In genomic region chr9:128685636-128686489, GRCh38 we compare ENCODE assay signal across 1 cellular context.
TF ChIP-seq lines count a peak whose summit lies in the region.

No MANE protein-coding gene starts in this region.

TF ChIP-seq in K562, 482 proteins besides CTCF, POLR2A, EP300 and RAD21 (continues in another document):
- TF ChIP-seq ZNF668 (CRISPR knock-in tag; IDR thresholded peaks at IDR 0.05) = no peak
- no peak for TF ChIP-seq KAT2B (IDR thresholded peaks at IDR 0.05; ENCODE audit: low read depth, low read length)
- no peak for TF ChIP-seq ZNF354B (CRISPR knock-in tag; IDR thresholded peaks at IDR 0.05)
- TF ChIP-seq ZFX (CRISPR knock-in tag; IDR thresholded peaks at IDR 0.05) = no peak; the same call in 1 of the 2 replicates
- TF ChIP-seq ESRRA (IDR thresholded peaks at IDR 0.05; ENCODE audit: borderline replicate concordance, low read depth) = no peak
- TF ChIP-seq MTA3 (IDR thresholded peaks at IDR 0.05; ENCODE audit: borderline replicate concordance) = no peak
- TF ChIP-seq, protein P1, sequence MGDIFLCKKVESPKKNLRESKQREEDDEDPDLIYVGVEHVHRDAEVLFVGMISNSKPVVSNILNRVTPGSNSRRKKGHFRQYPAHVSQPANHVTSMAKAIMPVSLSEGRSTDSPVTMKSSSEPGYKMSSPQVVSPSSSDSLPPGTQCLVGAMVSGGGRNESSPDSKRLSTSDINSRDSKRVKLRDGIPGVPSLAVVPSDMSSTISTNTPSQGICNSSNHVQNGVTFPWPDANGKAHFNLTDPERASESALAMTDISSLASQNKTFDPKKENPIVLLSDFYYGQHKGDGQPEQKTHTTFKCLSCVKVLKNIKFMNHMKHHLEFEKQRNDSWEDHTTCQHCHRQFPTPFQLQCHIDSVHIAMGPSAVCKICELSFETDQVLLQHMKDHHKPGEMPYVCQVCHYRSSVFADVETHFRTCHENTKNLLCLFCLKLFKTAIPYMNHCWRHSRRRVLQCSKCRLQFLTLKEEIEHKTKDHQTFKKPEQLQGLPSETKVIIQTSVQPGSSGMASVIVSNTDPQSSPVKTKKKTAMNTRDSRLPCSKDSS (IDR thresholded peaks at IDR 0.05; ENCODE audit: low read depth, partially characterized antibody) = no peak
- TF ChIP-seq ARID2 (IDR thresholded peaks at IDR 0.05) = no peak
- peak; percentile 63; the same call in 1 of the 2 replicates for TF ChIP-seq PTRF (tag; IDR thresholded peaks at IDR 0.05)
- TF ChIP-seq, protein P2, sequence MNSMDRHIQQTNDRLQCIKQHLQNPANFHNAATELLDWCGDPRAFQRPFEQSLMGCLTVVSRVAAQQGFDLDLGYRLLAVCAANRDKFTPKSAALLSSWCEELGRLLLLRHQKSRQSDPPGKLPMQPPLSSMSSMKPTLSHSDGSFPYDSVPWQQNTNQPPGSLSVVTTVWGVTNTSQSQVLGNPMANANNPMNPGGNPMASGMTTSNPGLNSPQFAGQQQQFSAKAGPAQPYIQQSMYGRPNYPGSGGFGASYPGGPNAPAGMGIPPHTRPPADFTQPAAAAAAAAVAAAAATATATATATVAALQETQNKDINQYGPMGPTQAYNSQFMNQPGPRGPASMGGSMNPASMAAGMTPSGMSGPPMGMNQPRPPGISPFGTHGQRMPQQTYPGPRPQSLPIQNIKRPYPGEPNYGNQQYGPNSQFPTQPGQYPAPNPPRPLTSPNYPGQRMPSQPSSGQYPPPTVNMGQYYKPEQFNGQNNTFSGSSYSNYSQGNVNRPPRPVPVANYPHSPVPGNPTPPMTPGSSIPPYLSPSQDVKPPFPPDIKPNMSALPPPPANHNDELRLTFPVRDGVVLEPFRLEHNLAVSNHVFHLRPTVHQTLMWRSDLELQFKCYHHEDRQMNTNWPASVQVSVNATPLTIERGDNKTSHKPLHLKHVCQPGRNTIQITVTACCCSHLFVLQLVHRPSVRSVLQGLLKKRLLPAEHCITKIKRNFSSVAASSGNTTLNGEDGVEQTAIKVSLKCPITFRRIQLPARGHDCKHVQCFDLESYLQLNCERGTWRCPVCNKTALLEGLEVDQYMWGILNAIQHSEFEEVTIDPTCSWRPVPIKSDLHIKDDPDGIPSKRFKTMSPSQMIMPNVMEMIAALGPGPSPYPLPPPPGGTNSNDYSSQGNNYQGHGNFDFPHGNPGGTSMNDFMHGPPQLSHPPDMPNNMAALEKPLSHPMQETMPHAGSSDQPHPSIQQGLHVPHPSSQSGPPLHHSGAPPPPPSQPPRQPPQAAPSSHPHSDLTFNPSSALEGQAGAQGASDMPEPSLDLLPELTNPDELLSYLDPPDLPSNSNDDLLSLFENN (IDR thresholded peaks at IDR 0.05; ENCODE audit: low read depth in 2 of 2, low read length in 2 of 2) = no peak
- no peak for TF ChIP-seq ZC3H11A (IDR thresholded peaks at IDR 0.05; ENCODE audit: low read depth, low read length)
- TF ChIP-seq DIDO1 (tag; IDR thresholded peaks at IDR 0.05; ENCODE audit: low read depth) = no peak
- no peak for TF ChIP-seq BRCA1 (IDR thresholded peaks at IDR 0.05)
- 0 out of 2 replicates have a peak, but pooled peaks have one; percentile 11 for TF ChIP-seq BRCA1 (CRISPR knock-in tag; IDR thresholded peaks at IDR 0.05)
- no peak for TF ChIP-seq CC2D1A (IDR thresholded peaks at IDR 0.05)
- TF ChIP-seq ZBTB17 (CRISPR knock-in tag; IDR thresholded peaks at IDR 0.05) = no peak
- no peak for TF ChIP-seq ZNF174 (CRISPR knock-in tag; IDR thresholded peaks at IDR 0.05)
- no peak for TF ChIP-seq SMARCB1 (IDR thresholded peaks at IDR 0.05; ENCODE audit: insufficient read length, low read depth)
- no peak for TF ChIP-seq HDAC2 (IDR thresholded peaks at IDR 0.05)
- peak; percentile 42; the same call in 1 of the 2 replicates for TF ChIP-seq SMARCA5 (IDR thresholded peaks at IDR 0.05)
- TF ChIP-seq E2F3 (CRISPR knock-in tag; IDR thresholded peaks at IDR 0.05) = no peak
- TF ChIP-seq MEF2D (tag; conservative IDR thresholded peaks at IDR 0.05; ENCODE audit: low read depth) = 0 out of 2 replicates have a peak, but pooled peaks have one; percentile 35
- no peak for TF ChIP-seq POU5F1 (IDR thresholded peaks at IDR 0.05; ENCODE audit: borderline replicate concordance, low read depth, low read length, partially characterized antibody)
- TF ChIP-seq, protein P3, sequence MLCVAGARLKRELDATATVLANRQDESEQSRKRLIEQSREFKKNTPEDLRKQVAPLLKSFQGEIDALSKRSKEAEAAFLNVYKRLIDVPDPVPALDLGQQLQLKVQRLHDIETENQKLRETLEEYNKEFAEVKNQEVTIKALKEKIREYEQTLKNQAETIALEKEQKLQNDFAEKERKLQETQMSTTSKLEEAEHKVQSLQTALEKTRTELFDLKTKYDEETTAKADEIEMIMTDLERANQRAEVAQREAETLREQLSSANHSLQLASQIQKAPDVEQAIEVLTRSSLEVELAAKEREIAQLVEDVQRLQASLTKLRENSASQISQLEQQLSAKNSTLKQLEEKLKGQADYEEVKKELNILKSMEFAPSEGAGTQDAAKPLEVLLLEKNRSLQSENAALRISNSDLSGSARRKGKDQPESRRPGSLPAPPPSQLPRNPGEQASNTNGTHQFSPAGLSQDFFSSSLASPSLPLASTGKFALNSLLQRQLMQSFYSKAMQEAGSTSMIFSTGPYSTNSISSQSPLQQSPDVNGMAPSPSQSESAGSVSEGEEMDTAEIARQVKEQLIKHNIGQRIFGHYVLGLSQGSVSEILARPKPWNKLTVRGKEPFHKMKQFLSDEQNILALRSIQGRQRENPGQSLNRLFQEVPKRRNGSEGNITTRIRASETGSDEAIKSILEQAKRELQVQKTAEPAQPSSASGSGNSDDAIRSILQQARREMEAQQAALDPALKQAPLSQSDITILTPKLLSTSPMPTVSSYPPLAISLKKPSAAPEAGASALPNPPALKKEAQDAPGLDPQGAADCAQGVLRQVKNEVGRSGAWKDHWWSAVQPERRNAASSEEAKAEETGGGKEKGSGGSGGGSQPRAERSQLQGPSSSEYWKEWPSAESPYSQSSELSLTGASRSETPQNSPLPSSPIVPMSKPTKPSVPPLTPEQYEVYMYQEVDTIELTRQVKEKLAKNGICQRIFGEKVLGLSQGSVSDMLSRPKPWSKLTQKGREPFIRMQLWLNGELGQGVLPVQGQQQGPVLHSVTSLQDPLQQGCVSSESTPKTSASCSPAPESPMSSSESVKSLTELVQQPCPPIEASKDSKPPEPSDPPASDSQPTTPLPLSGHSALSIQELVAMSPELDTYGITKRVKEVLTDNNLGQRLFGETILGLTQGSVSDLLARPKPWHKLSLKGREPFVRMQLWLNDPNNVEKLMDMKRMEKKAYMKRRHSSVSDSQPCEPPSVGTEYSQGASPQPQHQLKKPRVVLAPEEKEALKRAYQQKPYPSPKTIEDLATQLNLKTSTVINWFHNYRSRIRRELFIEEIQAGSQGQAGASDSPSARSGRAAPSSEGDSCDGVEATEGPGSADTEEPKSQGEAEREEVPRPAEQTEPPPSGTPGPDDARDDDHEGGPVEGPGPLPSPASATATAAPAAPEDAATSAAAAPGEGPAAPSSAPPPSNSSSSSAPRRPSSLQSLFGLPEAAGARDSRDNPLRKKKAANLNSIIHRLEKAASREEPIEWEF (CRISPR knock-in tag; IDR thresholded peaks at IDR 0.05) = 0 out of 2 replicates have a peak, but pooled peaks have one; percentile 40
- TF ChIP-seq, protein P4, sequence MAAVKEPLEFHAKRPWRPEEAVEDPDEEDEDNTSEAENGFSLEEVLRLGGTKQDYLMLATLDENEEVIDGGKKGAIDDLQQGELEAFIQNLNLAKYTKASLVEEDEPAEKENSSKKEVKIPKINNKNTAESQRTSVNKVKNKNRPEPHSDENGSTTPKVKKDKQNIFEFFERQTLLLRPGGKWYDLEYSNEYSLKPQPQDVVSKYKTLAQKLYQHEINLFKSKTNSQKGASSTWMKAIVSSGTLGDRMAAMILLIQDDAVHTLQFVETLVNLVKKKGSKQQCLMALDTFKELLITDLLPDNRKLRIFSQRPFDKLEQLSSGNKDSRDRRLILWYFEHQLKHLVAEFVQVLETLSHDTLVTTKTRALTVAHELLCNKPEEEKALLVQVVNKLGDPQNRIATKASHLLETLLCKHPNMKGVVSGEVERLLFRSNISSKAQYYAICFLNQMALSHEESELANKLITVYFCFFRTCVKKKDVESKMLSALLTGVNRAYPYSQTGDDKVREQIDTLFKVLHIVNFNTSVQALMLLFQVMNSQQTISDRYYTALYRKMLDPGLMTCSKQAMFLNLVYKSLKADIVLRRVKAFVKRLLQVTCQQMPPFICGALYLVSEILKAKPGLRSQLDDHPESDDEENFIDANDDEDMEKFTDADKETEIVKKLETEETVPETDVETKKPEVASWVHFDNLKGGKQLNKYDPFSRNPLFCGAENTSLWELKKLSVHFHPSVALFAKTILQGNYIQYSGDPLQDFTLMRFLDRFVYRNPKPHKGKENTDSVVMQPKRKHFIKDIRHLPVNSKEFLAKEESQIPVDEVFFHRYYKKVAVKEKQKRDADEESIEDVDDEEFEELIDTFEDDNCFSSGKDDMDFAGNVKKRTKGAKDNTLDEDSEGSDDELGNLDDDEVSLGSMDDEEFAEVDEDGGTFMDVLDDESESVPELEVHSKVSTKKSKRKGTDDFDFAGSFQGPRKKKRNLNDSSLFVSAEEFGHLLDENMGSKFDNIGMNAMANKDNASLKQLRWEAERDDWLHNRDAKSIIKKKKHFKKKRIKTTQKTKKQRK (IDR thresholded peaks at IDR 0.05; ENCODE audit: borderline replicate concordance, low read depth, low read length) = no peak
- TF ChIP-seq PML (IDR thresholded peaks at IDR 0.05; ENCODE audit: low read length) = no peak
- peak; percentile 69 to 79; a peak in 3 of 4 replicates for TF ChIP-seq FOXK2 (conservative IDR thresholded peaks at IDR 0.05 in 1 of 2, IDR thresholded peaks at IDR 0.05 in 1 of 2; ENCODE audit: low read depth in 2 of 2)
- TF ChIP-seq THRB (CRISPR knock-in tag; conservative IDR thresholded peaks at IDR 0.05) = no peak
- no peak for TF ChIP-seq DDX20 (tag; IDR thresholded peaks at IDR 0.05; ENCODE audit: low read depth)
- no peak for TF ChIP-seq ZNF24 (IDR thresholded peaks at IDR 0.05)
- no peak for TF ChIP-seq ZFP1 (CRISPR knock-in tag; IDR thresholded peaks at IDR 0.05)
- no peak for TF ChIP-seq ATF6 (CRISPR knock-in tag; IDR thresholded peaks at IDR 0.05)
- no peak for TF ChIP-seq CREBBP (IDR thresholded peaks at IDR 0.05; ENCODE audit: low read depth, low read length)
- TF ChIP-seq BRD4 (IDR thresholded peaks at IDR 0.05) = no peak
- no peak for TF ChIP-seq VEZF1 (CRISPR knock-in tag; IDR thresholded peaks at IDR 0.05)
- TF ChIP-seq SOX6 (IDR thresholded peaks at IDR 0.05) = no peak
- TF ChIP-seq NFATC3 (IDR thresholded peaks at IDR 0.05) = no peak
- TF ChIP-seq, protein P5, sequence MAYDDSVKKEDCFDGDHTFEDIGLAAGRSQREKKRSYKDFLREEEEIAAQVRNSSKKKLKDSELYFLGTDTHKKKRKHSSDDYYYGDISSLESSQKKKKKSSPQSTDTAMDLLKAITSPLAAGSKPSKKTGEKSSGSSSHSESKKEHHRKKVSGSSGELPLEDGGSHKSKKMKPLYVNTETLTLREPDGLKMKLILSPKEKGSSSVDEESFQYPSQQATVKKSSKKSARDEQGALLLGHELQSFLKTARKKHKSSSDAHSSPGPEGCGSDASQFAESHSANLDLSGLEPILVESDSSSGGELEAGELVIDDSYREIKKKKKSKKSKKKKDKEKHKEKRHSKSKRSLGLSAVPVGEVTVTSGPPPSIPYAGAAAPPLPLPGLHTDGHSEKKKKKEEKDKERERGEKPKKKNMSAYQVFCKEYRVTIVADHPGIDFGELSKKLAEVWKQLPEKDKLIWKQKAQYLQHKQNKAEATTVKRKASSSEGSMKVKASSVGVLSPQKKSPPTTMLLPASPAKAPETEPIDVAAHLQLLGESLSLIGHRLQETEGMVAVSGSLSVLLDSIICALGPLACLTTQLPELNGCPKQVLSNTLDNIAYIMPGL (CRISPR knock-in tag; IDR thresholded peaks at IDR 0.05) = no peak
- no peak for TF ChIP-seq NCOA4 (IDR thresholded peaks at IDR 0.05; ENCODE audit: partially characterized antibody)
- TF ChIP-seq MTF1 (CRISPR knock-in tag; IDR thresholded peaks at IDR 0.05; ENCODE audit: borderline replicate concordance) = no peak
- TF ChIP-seq TCFL5 (CRISPR knock-in tag; conservative IDR thresholded peaks at IDR 0.05) = no peak
- no peak for TF ChIP-seq HDAC8 (tag; IDR thresholded peaks at IDR 0.05)
- no peak for TF ChIP-seq U2AF1 (optimal IDR thresholded peaks at IDR 0.05; ENCODE audit: low read depth, low read length)
- TF ChIP-seq, protein P6, sequence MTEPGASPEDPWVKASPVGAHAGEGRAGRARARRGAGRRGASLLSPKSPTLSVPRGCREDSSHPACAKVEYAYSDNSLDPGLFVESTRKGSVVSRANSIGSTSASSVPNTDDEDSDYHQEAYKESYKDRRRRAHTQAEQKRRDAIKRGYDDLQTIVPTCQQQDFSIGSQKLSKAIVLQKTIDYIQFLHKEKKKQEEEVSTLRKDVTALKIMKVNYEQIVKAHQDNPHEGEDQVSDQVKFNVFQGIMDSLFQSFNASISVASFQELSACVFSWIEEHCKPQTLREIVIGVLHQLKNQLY (CRISPR knock-in tag; conservative IDR thresholded peaks at IDR 0.05) = no peak
- TF ChIP-seq NCOA6 (IDR thresholded peaks at IDR 0.05) = no peak
- no peak for TF ChIP-seq ZFP30 (CRISPR knock-in tag; IDR thresholded peaks at IDR 0.05; ENCODE audit: borderline replicate concordance)
- TF ChIP-seq PRMT5 (CRISPR knock-in tag; IDR thresholded peaks at IDR 0.05) = no peak
